ENCODE assay signal across 8 cellular contexts in the genomic region with DNA sequence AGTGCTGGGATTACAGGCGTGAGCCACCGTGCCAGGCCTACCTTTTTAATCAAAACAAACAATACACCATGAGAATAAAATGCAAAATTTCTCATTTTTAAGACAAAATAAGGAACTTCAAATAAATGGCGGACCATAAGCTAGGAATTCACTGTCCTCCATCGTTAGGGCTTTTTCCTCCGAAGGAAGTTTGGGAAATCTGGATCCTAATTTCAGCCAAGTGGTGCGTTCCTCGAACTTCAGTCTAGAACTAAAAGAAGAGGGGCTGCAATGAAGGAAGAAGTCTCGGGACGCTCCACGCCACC. TPM values are rescaled to one million over a fixed set of nuclear protein-coding genes. Genes with fewer than 3 reads are reported as not detected.
DNase-seq lines count a peak whose midpoint lies in the region; ATAC-seq and TF ChIP-seq lines count a peak whose summit lies in the region.

No MANE protein-coding gene starts in this region.

- DNase-seq in chondrocyte (ENCODE audit: low spot score) (no peak), NCI-H1417 treated with DMSO at 0.1 percent for 48 hours (lab: John Stamatoyannopoulos, UW) (no peak), COLO829 (ENCODE audit: low spot score) (no peak), pons (ENCODE audit: low spot score) (no peak)
- DNase-seq in naive thymus-derived CD4-positive, alpha-beta T cell, result peak in 1 of 9 donors; percentile 1

- H3K4me3 Mint-ChIP-seq in IgD-negative memory B cell (peak overlapping the region; percentile 92 to 95 (median 93)), chondrocyte (ENCODE audit: unreplicated experiment) (peak overlapping the region; percentile 93)
- peak overlapping the region; percentile 85 to 94 (median 91) for H3K4me3 Mint-ChIP-seq in naive thymus-derived CD4-positive, alpha-beta T cell

- POLR2A ChIA-PET in naive thymus-derived CD4-positive, alpha-beta T cell (lab: Charles Lee), result interaction anchor here (0.9 to 1.7 kb wide), 3 partner anchors 53 to 172 kb away, joined by 4 to 13 read pairs (median 4); partner anchors contain the start of gene INO80

- peak overlapping the region; percentile 93 for H3K4me3 ChIP-seq in ACC112 (ENCODE audit: low read depth, low read length)
- peak overlapping the region; percentile 92 for H3K4me3 ChIP-seq in naive thymus-derived CD4-positive, alpha-beta T cell (ENCODE audit: low read length)

- no peaks in the 10 kb centered on the region for H3K9me3 Mint-ChIP-seq in IgD-negative memory B cell
- no peaks in the 10 kb centered on the region for H3K9me3 Mint-ChIP-seq in chondrocyte (ENCODE audit: low read depth)
- peaks cover 0 to 2% (median 0%) of the 10 kb centered on the region in 11 donors for H3K9me3 Mint-ChIP-seq in naive thymus-derived CD4-positive, alpha-beta T cell

- TF ChIP-seq CTCF in chondrocyte (IDR thresholded peaks at IDR 0.05), result peak; percentile 2

- peaks cover 17 to 21% (median 18%) of the 10 kb centered on the region in 3 donors for H3K4me1 Mint-ChIP-seq in IgD-negative memory B cell
- peaks cover 25% of the 10 kb centered on the region for H3K4me1 Mint-ChIP-seq in chondrocyte (ENCODE audit: low read depth)
- H3K4me1 Mint-ChIP-seq in naive thymus-derived CD4-positive, alpha-beta T cell, result peaks cover 17 to 36% (median 25%) of the 10 kb centered on the region in 7 donors

- H3K36me3 Mint-ChIP-seq in IgD-negative memory B cell (no peaks in the 10 kb centered on the region), chondrocyte (ENCODE audit: low read depth) (no peaks in the 10 kb centered on the region)
- H3K36me3 Mint-ChIP-seq in naive thymus-derived CD4-positive, alpha-beta T cell, result peaks cover 0 to 1% (median 0%) of the 10 kb centered on the region in 5 donors

- peak overlapping the region; percentile 68; the same call in 1 of the 2 replicates for H3K27ac ChIP-seq in ACC112 (ENCODE audit: low read depth, low read length)
- peak overlapping the region; percentile 82 for H3K27ac ChIP-seq in naive thymus-derived CD4-positive, alpha-beta T cell (ENCODE audit: low read depth, low read length)

- H3K27ac Mint-ChIP-seq in IgD-negative memory B cell (peak overlapping the region; percentile 81 to 92 (median 89)), chondrocyte (ENCODE audit: unreplicated experiment) (peak overlapping the region; percentile 97)
- H3K27ac Mint-ChIP-seq in naive thymus-derived CD4-positive, alpha-beta T cell, result peak overlapping the region; percentile 81 to 94 (median 92)

- H3K27me3 Mint-ChIP-seq in IgD-negative memory B cell, result no peaks in the 10 kb centered on the region
- H3K27me3 Mint-ChIP-seq in chondrocyte (ENCODE audit: low read depth), result no peaks in the 10 kb centered on the region
- peaks cover 0 to 12% (median 0%) of the 10 kb centered on the region in 5 donors for H3K27me3 Mint-ChIP-seq in naive thymus-derived CD4-positive, alpha-beta T cell

- no peaks in the 10 kb centered on the region for H3K27me3 ChIP-seq in ACC112 (ENCODE audit: insufficient read depth, low read length)
- H3K27me3 ChIP-seq in naive thymus-derived CD4-positive, alpha-beta T cell (ENCODE audit: control insufficient read depth in 2 of 2, insufficient read depth in 2 of 2, low read length in 2 of 2), result no peaks in the 10 kb centered on the region

- H3K9me3 ChIP-seq in naive thymus-derived CD4-positive, alpha-beta T cell (ENCODE audit: control insufficient read depth in 2 of 3, low read length in 3 of 3), result no peaks in the 10 kb centered on the region

- CTCF ChIA-PET in naive thymus-derived CD4-positive, alpha-beta T cell (lab: Charles Lee), result interaction anchor here (0.9 to 1.8 kb wide), 3 partner anchors 12 to 336 kb away, joined by 3 to 5 read pairs (median 4); partner anchors contain the start of gene VPS18

- H3K36me3 ChIP-seq in ACC112 (ENCODE audit: insufficient read depth, low read length), result no peaks in the 10 kb centered on the region
- H3K36me3 ChIP-seq in naive thymus-derived CD4-positive, alpha-beta T cell (ENCODE audit: control insufficient read depth in 2 of 3, insufficient read depth in 3 of 3, low read length in 3 of 3), result no peaks in the 10 kb centered on the region

- peaks cover 34% of the 10 kb centered on the region for H3K79me2 ChIP-seq in ACC112 (ENCODE audit: control insufficient read depth, insufficient read depth, low read length, unreplicated experiment)

- ATAC-seq in naive thymus-derived CD4-positive, alpha-beta T cell, result no peak
- ATAC-seq in GM21423 (IDR thresholded peaks at IDR 0.05; ENCODE audit: unreplicated experiment), result no peak

- H3K4me1 ChIP-seq in ACC112 (ENCODE audit: control insufficient read depth, insufficient read depth, low read length, unreplicated experiment), result peaks cover 20% of the 10 kb centered on the region
- H3K4me1 ChIP-seq in naive thymus-derived CD4-positive, alpha-beta T cell (ENCODE audit: control insufficient read depth in 2 of 2, insufficient read depth in 2 of 2, low read length in 2 of 2), result peaks cover 10 to 13% of the 10 kb centered on the region in 2 donors

- intact Hi-C loops in naive thymus-derived CD4-positive, alpha-beta T cell (cut with micrococcal nuclease), result loop anchor here (1.0 to 10.0 kb wide), 11 partner anchors 172 to 1875 kb away; partner anchors contain the start of genes NDUFAF1 (in 2 of the 2), CDAN1 (in 1 of the 2), CHAC1 (in 1 of the 2) and DNAJC17 (in 1 of the 2)

- H2AFZ ChIP-seq in ACC112 (ENCODE audit: low read length, unreplicated experiment), result peak overlapping the region; percentile 94

RNA-seq across cellular contexts. Expression of gene EXD1, which starts 0.3 kb away (rescaled TPM):
- not detected for polyA plus RNA-seq in IgD-negative memory B cell
- not detected in 3 replicates for total RNA-seq in chondrocyte
- not detected for total RNA-seq in naive thymus-derived CD4-positive, alpha-beta T cell
- not detected for polyA plus RNA-seq in naive thymus-derived CD4-positive, alpha-beta T cell

RNA-seq across cellular contexts. Expression of gene CHP1, which starts 0.8 kb away (rescaled TPM):
- polyA plus RNA-seq in IgD-negative memory B cell, result 16.8 TPM
- 63.6 to 80.0 TPM (median 77.0 TPM) in 3 replicates for total RNA-seq in chondrocyte
- total RNA-seq in naive thymus-derived CD4-positive, alpha-beta T cell, result 10 to 100 TPM; 20.2 to 70.6 (median 24.7) TPM
- polyA plus RNA-seq in naive thymus-derived CD4-positive, alpha-beta T cell, result 10 to 100 TPM; 11.0 to 12.4 TPM
